In the genomic region with DNA sequence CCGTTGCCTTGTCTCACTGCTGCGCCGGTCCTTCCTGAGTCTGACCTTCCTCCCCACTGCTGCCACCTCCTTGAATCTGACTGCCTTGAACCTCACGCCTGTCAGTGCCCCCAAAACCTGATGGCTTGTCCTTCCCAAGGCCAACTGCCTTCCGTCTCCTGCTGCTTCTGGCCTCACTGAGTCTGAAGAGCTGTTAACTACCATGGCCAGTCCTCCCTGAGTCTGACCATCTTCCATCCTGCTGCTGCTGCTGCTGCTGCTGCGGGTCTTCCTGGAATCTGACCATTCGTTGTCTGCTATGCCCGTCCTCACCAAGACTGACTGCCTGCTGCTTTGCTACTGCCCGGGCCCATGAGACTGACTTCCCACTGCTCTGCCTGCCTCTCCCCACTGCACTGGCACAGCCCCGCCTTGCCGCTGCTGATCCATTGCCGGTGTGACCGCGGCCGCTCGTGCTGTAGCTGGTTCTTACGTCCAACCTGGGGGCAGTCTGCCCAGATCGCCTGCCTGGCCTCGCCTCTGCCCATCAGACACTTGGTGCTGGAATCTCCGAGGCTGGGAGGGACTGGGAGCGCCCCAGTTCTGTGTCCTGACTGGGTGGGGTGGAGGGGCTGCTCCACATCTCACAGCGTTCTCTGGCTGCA, we compare ENCODE assay signal across 1 cellular context.
TF ChIP-seq lines count a peak whose summit lies in the region.

No MANE protein-coding gene starts in this region.

TF ChIP-seq in H1, 55 proteins besides CTCF, POLR2A, EP300 and RAD21:
- TF ChIP-seq CEBPB (IDR thresholded peaks at IDR 0.05; ENCODE audit: low read depth, low read length) (no peak), SP4 (IDR thresholded peaks at IDR 0.05; ENCODE audit: low read length) (no peak), KDM1A (IDR thresholded peaks at IDR 0.05; ENCODE audit: borderline replicate concordance, low read length) (no peak), RNF2 (IDR thresholded peaks at IDR 0.05; ENCODE audit: borderline replicate concordance, low read depth, low read length, missing control alignments, poor library complexity, severe bottlenecking) (no peak), PHF8 (conservative IDR thresholded peaks at IDR 0.05; ENCODE audit: low read depth, low read length) (no peak), KDM5A (IDR thresholded peaks at IDR 0.05; ENCODE audit: low read length) (no peak), SIX5 (IDR thresholded peaks at IDR 0.05; ENCODE audit: low read depth, low read length) (no peak), JUN (IDR thresholded peaks at IDR 0.05; ENCODE audit: low read depth, low read length) (no peak), SP2 (IDR thresholded peaks at IDR 0.05; ENCODE audit: low read length) (no peak), CHD2 (IDR thresholded peaks at IDR 0.05; ENCODE audit: low read length) (no peak), POLR2AphosphoS5 (IDR thresholded peaks at IDR 0.05; ENCODE audit: low read depth, low read length) (no peak)
TF ChIP-seq in H1: peak in this region for 0.
